3 cellular contexts compared by ENCODE assay signal in the genomic region with DNA sequence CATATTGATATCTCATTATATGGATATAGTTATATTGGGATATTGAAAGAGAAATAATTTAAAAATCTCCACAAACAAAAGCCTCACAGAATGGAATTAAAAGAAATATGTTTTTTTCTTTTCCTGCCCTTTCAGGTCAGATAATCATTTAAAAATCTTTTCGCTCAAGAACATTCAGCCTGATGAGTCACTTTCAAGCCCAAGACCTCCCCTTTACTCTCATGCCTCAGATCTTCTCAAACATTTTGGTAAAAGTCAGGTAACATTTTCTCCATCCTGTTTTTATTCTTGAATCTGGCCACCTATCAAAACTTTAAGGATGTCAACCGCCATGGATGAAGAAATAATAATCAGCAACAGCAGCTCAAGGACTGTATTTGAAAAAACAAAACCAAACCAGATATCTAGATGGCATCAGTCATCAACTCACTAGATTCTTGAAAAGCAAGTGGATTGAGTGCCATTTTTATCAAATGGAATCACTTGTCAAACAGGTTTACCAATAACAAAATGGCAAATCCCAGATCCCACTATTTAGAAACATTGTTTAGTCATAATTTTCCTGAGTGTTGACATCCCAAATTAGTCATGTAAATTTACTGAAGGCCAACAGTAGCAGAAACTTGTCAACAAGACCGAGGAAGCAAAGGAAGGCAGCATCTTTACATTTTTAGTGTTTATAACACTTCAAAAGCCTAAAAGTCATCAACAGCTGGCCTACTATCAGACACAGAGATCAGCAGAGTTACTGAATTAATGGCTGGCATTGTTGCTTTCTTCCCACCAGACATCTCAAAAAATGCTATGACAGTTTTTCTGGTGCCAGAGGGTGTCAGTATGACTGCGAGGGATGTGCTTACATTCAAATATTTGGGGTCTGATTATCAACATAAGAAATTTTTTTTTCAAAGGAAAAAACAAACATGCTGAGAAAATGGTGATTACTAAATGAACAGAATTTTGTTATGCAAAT.
TF ChIP-seq lines count a peak whose summit lies in the region.

No MANE protein-coding gene starts in this region.

TF ChIP-seq in GM23338, 12 proteins besides CTCF, POLR2A, EP300 and RAD21 (continues in another document):
- TF ChIP-seq STAT1 (IDR thresholded peaks at IDR 0.05; ENCODE audit: unreplicated experiment) (no peak), EZH2 (IDR thresholded peaks at IDR 0.05; ENCODE audit: low read depth, unreplicated experiment) (no peak), POLR2AphosphoS5 (IDR thresholded peaks at IDR 0.05; ENCODE audit: low read depth) (no peak), NANOG (IDR thresholded peaks at IDR 0.05; ENCODE audit: borderline replicate concordance) (no peak), ZNF114 (CRISPR knock-in tag; IDR thresholded peaks at IDR 0.05) (no peak)
- TF ChIP-seq, protein P1, sequence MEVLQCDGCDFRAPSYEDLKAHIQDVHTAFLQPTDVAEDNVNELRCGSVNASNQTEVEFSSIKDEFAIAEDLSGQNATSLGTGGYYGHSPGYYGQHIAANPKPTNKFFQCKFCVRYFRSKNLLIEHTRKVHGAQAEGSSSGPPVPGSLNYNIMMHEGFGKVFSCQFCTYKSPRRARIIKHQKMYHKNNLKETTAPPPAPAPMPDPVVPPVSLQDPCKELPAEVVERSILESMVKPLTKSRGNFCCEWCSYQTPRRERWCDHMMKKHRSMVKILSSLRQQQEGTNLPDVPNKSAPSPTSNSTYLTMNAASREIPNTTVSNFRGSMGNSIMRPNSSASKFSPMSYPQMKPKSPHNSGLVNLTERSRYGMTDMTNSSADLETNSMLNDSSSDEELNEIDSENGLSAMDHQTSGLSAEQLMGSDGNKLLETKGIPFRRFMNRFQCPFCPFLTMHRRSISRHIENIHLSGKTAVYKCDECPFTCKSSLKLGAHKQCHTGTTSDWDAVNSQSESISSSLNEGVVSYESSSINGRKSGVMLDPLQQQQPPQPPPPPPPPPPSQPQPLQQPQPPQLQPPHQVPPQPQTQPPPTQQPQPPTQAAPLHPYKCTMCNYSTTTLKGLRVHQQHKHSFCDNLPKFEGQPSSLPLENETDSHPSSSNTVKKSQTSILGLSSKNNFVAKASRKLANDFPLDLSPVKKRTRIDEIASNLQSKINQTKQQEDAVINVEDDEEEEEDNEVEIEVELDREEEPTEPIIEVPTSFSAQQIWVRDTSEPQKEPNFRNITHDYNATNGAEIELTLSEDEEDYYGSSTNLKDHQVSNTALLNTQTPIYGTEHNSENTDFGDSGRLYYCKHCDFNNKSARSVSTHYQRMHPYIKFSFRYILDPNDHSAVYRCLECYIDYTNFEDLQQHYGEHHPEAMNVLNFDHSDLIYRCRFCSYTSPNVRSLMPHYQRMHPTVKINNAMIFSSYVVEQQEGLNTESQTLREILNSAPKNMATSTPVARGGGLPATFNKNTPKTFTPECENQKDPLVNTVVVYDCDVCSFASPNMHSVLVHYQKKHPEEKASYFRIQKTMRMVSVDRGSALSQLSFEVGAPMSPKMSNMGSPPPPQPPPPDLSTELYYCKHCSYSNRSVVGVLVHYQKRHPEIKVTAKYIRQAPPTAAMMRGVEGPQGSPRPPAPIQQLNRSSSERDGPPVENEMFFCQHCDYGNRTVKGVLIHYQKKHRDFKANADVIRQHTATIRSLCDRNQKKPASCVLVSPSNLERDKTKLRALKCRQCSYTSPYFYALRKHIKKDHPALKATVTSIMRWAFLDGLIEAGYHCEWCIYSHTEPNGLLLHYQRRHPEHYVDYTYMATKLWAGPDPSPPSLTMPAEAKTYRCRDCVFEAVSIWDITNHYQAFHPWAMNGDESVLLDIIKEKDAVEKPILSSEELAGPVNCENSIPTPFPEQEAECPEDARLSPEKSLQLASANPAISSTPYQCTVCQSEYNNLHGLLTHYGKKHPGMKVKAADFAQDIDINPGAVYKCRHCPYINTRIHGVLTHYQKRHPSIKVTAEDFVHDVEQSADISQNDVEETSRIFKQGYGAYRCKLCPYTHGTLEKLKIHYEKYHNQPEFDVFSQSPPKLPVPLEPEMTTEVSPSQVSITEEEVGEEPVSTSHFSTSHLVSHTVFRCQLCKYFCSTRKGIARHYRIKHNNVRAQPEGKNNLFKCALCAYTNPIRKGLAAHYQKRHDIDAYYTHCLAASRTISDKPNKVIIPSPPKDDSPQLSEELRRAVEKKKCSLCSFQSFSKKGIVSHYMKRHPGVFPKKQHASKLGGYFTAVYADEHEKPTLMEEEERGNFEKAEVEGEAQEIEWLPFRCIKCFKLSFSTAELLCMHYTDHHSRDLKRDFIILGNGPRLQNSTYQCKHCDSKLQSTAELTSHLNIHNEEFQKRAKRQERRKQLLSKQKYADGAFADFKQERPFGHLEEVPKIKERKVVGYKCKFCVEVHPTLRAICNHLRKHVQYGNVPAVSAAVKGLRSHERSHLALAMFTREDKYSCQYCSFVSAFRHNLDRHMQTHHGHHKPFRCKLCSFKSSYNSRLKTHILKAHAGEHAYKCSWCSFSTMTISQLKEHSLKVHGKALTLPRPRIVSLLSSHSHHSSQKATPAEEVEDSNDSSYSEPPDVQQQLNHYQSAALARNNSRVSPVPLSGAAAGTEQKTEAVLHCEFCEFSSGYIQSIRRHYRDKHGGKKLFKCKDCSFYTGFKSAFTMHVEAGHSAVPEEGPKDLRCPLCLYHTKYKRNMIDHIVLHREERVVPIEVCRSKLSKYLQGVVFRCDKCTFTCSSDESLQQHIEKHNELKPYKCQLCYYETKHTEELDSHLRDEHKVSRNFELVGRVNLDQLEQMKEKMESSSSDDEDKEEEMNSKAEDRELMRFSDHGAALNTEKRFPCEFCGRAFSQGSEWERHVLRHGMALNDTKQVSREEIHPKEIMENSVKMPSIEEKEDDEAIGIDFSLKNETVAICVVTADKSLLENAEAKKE (CRISPR knock-in tag; IDR thresholded peaks at IDR 0.05): no peak

TF ChIP-seq in H1, 55 proteins besides CTCF, POLR2A, EP300 and RAD21:
- no peak for TF ChIP-seq JUN (IDR thresholded peaks at IDR 0.05; ENCODE audit: low read depth, low read length)
- TF ChIP-seq FOSL1 (IDR thresholded peaks at IDR 0.05; ENCODE audit: insufficient read depth, low read depth, low read length): no peak
- no peak for TF ChIP-seq BRCA1 (IDR thresholded peaks at IDR 0.05; ENCODE audit: low read depth, low read length)
- TF ChIP-seq JUND (IDR thresholded peaks at IDR 0.05; ENCODE audit: low read length): 0 out of 2 replicates have a peak, but pooled peaks have one; percentile 28
- TF ChIP-seq GABPA (IDR thresholded peaks at IDR 0.05; ENCODE audit: borderline replicate concordance, insufficient read depth, low read length): no peak

TF ChIP-seq in neural cell, 6 proteins besides CTCF, POLR2A, EP300 and RAD21:
- TF ChIP-seq, protein P2, sequence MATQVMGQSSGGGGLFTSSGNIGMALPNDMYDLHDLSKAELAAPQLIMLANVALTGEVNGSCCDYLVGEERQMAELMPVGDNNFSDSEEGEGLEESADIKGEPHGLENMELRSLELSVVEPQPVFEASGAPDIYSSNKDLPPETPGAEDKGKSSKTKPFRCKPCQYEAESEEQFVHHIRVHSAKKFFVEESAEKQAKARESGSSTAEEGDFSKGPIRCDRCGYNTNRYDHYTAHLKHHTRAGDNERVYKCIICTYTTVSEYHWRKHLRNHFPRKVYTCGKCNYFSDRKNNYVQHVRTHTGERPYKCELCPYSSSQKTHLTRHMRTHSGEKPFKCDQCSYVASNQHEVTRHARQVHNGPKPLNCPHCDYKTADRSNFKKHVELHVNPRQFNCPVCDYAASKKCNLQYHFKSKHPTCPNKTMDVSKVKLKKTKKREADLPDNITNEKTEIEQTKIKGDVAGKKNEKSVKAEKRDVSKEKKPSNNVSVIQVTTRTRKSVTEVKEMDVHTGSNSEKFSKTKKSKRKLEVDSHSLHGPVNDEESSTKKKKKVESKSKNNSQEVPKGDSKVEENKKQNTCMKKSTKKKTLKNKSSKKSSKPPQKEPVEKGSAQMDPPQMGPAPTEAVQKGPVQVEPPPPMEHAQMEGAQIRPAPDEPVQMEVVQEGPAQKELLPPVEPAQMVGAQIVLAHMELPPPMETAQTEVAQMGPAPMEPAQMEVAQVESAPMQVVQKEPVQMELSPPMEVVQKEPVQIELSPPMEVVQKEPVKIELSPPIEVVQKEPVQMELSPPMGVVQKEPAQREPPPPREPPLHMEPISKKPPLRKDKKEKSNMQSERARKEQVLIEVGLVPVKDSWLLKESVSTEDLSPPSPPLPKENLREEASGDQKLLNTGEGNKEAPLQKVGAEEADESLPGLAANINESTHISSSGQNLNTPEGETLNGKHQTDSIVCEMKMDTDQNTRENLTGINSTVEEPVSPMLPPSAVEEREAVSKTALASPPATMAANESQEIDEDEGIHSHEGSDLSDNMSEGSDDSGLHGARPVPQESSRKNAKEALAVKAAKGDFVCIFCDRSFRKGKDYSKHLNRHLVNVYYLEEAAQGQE (IDR thresholded peaks at IDR 0.05; ENCODE audit: borderline replicate concordance): no peak
- TF ChIP-seq TAF1 (IDR thresholded peaks at IDR 0.05; ENCODE audit: low read depth) (no peak), POLR2AphosphoS5 (IDR thresholded peaks at IDR 0.05) (no peak), EZH2 (IDR thresholded peaks at IDR 0.05; ENCODE audit: borderline replicate concordance, insufficient read depth, low read length, poor library complexity, severe bottlenecking) (no peak), SMC3 (conservative IDR thresholded peaks at IDR 0.05; ENCODE audit: poor library complexity) (no peak), MXI1 (conservative IDR thresholded peaks at IDR 0.05; ENCODE audit: poor library complexity, severe bottlenecking) (no peak)
